10 cellular contexts compared by ENCODE assay signal in genomic region chr20:57440678-57441509, GRCh38. TPM values are rescaled to one million over a fixed set of nuclear protein-coding genes. Genes with fewer than 3 reads are reported as not detected.
DNase-seq lines count a peak whose midpoint lies in the region; ATAC-seq, FAIRE-seq and TF ChIP-seq lines count a peak whose summit lies in the region.
"Had no signal": no experiment of that assay in that cellular context is flagged by ENCODE, and none has a peak within 500 bp of the region (broad histone marks: within the 10 kb centered on the region; RNA-seq: fewer than 3 reads in every experiment).

No MANE protein-coding gene starts in this region.

- peaks cover 4% of the 10 kb centered on the region for H3K4me1 Mint-ChIP-seq in activated T-cell treated with anti-CD3 and anti-CD28 coated beads, Interleukin-2, amount 50 U/mL, for 24 hours (ENCODE audit: low read depth)

- no peak for TF ChIP-seq POLR2A in GM12892 (IDR thresholded peaks at IDR 0.05; ENCODE audit: low read depth, low read length)

- no peaks in the 10 kb centered on the region for H3K36me3 Mint-ChIP-seq in activated T-cell treated with anti-CD3 and anti-CD28 coated beads, Interleukin-2, amount 50 U/mL, for 24 hours (ENCODE audit: low read depth)
- H3K36me3 Mint-ChIP-seq: CD4-positive, CD25-positive, alpha-beta regulatory T cell had no signal

- H3K9me3 Mint-ChIP-seq in activated T-cell treated with anti-CD3 and anti-CD28 coated beads, Interleukin-2, amount 50 U/mL, for 24 hours = no peaks in the 10 kb centered on the region

- ATAC-seq in GM21515 (IDR thresholded peaks at IDR 0.05; ENCODE audit: unreplicated experiment) = no peak

- H3K27ac Mint-ChIP-seq in activated T-cell treated with anti-CD3 and anti-CD28 coated beads, Interleukin-2, amount 50 U/mL, for 24 hours = no peak overlapping the region
- H3K27ac Mint-ChIP-seq: dendritic cell treated with granulocyte-macrophage colony-stimulating factor and Interleukin-4, amounts not matched to agents 40 ng/mL and 50 ng/mL, for 4 days had no signal

- no peak overlapping the region for H3K4me3 Mint-ChIP-seq in activated T-cell treated with anti-CD3 and anti-CD28 coated beads, Interleukin-2, amount 50 U/mL, for 24 hours
- H3K4me3 Mint-ChIP-seq: dendritic cell treated with granulocyte-macrophage colony-stimulating factor and Interleukin-4, amounts not matched to agents 40 ng/mL and 50 ng/mL, for 4 days had no signal

- peak; percentile 30 for DNase-seq in A172 (ENCODE audit: low spot score)
- peak; percentile 54 for DNase-seq in NCI-H510A treated with DMSO at 0.1 percent for 48 hours (lab: John Stamatoyannopoulos, UW)
- peak; percentile 26 for DNase-seq in fibroblast of the conjunctiva (ENCODE audit: low read depth)
- DNase-seq in myocyte (ENCODE audit: low read depth) = peak; percentile 95
- DNase-seq in activated T-cell treated with anti-CD3 and anti-CD28 coated beads, Interleukin-2, amount 50 U/mL, for 24 hours = no peak
- no peak for DNase-seq in GM12892 (ENCODE audit: insufficient read length)
- DNase-seq in NCI-H345 (lab: John Stamatoyannopoulos, UW) = no peak
- DNase-seq: CD4-positive, CD25-positive, alpha-beta regulatory T cell had no signal

- FAIRE-seq in GM12892 (lab: Jason Lieb, UNC) = no peak

- H3K27me3 Mint-ChIP-seq in activated T-cell treated with anti-CD3 and anti-CD28 coated beads, Interleukin-2, amount 50 U/mL, for 24 hours = no peaks in the 10 kb centered on the region

RNA-seq across cellular contexts. Expression of gene RBM38, which starts 49.7 kb away (rescaled TPM):
- total RNA-seq in A172 (2014; rRNA removed; shearing (Covaris generic)) = 41.4 and 53.5 TPM in 2 replicates
- total RNA-seq in myocyte = 8.7 and 11.6 TPM in 2 replicates
- polyA plus RNA-seq in myocyte (2012) = 7.2 TPM
- polyA plus RNA-seq in GM12892 (2012; ENCODE audit: missing spikeins) = 24.2 TPM

Comparison
In these comparisons a context has a peak if more than half of its experiments do, and no peak if none do; other contexts are left out.
1. DNase-seq: peak in A172 (single experiment), NCI-H510A treated with DMSO at 0.1 percent for 48 hours (single experiment), fibroblast of the conjunctiva (single experiment) and myocyte (single experiment); none in activated T-cell treated with anti-CD3 and anti-CD28 coated beads, Interleukin-2, amount 50 U/mL, for 24 hours (single experiment), GM12892 (single experiment) and NCI-H345 (single experiment).